11 cellular contexts compared by ENCODE assay signal in genomic region chr3:77319711-77320110, GRCh38.
DNase-seq lines count a peak whose midpoint lies in the region; ATAC-seq and TF ChIP-seq lines count a peak whose summit lies in the region.
"Had no signal": no experiment of that assay in that cellular context is flagged by ENCODE, and none has a peak within 500 bp of the region (broad histone marks: within the 10 kb centered on the region; RNA-seq: fewer than 3 reads in every experiment).

No MANE protein-coding gene starts in this region.

- H3K9me2 ChIP-seq in GM23338 (ENCODE audit: insufficient read depth): no peaks in the 10 kb centered on the region

- H3K4me1 ChIP-seq in GM23338 (ENCODE audit: insufficient read depth): no peaks in the 10 kb centered on the region
- H3K4me1 ChIP-seq in neural progenitor cell: no peaks in the 10 kb centered on the region

- H3K4me3 Mint-ChIP-seq in GM23338 (no peak overlapping the region), endothelial cell (ENCODE audit: unreplicated experiment) (no peak overlapping the region), neural progenitor cell (no peak overlapping the region)
- H3K4me3 Mint-ChIP-seq: activated CD4-positive, alpha-beta memory T cell treated with anti-CD3 and anti-CD28 coated beads, Interleukin-2, amount 10 ng/mL, durations not matched to agents 7 days and 5 days had no signal

- peaks cover 5% of the 10 kb centered on the region; the same call in 2 of the 3 replicates for H3K4me1 Mint-ChIP-seq in GM23338
- no peaks in the 10 kb centered on the region for H3K4me1 Mint-ChIP-seq in endothelial cell (ENCODE audit: unreplicated experiment)
- no peaks in the 10 kb centered on the region for H3K4me1 Mint-ChIP-seq in neural progenitor cell
- H3K4me1 Mint-ChIP-seq: activated CD4-positive, alpha-beta memory T cell treated with anti-CD3 and anti-CD28 coated beads, Interleukin-2, amount 10 ng/mL, durations not matched to agents 7 days and 5 days had no signal

- H3K27me3 Mint-ChIP-seq in GM23338 (ENCODE audit: insufficient read depth, low read depth, poor library complexity) (no peaks in the 10 kb centered on the region), endothelial cell (ENCODE audit: unreplicated experiment) (no peaks in the 10 kb centered on the region), neural progenitor cell (ENCODE audit: insufficient read depth, low read depth) (no peaks in the 10 kb centered on the region)
- H3K27me3 Mint-ChIP-seq: activated CD4-positive, alpha-beta memory T cell treated with anti-CD3 and anti-CD28 coated beads, Interleukin-2, amount 10 ng/mL, durations not matched to agents 7 days and 5 days had no signal

- H3K4me3 ChIP-seq in GM23338 (no peak overlapping the region), neural progenitor cell (no peak overlapping the region)

- H4K20me1 ChIP-seq in GM23338 (replicated peaks; ENCODE audit: insufficient read depth) (no peaks in the 10 kb centered on the region), neural progenitor cell (ENCODE audit: low read depth) (no peaks in the 10 kb centered on the region)

- no peaks in the 10 kb centered on the region for H3K9me3 ChIP-seq in neural progenitor cell (ENCODE audit: low read depth)

- H3F3A ChIP-seq in GM23338 (replicated peaks; ENCODE audit: low read depth) (no peaks in the 10 kb centered on the region), neural progenitor cell (ENCODE audit: low read depth) (peaks cover 25% of the 10 kb centered on the region)

- H3K9ac ChIP-seq in neural progenitor cell: no peak overlapping the region
- H3K9ac ChIP-seq: KMS-11 had no signal

- H3K27ac ChIP-seq in GM23338 (ENCODE audit: low read depth) (no peak overlapping the region), neural progenitor cell (no peak overlapping the region)
- H3K27ac ChIP-seq: KMS-11 had no signal

- H3K36me3 Mint-ChIP-seq in GM23338 (ENCODE audit: low read depth): no peaks in the 10 kb centered on the region
- H3K36me3 Mint-ChIP-seq in endothelial cell (ENCODE audit: low read depth, unreplicated experiment): no peaks in the 10 kb centered on the region
- H3K36me3 Mint-ChIP-seq in neural progenitor cell: peaks cover 2% of the 10 kb centered on the region

- peak; percentile 73 for DNase-seq in GM23338 (ENCODE audit: low spot score)
- peak; percentile 16 for DNase-seq in NCI-H524 treated with DMSO at 0.1 percent for 48 hours (lab: John Stamatoyannopoulos, UW)
- DNase-seq in endothelial cell (ENCODE audit: low spot score): peak; percentile 38
- peak; percentile 20 for DNase-seq in neural progenitor cell (ENCODE audit: low spot score)
- no peak for DNase-seq in HuH-7 (ENCODE audit: low spot score)
- DNase-seq in NCI-H128 (lab: John Stamatoyannopoulos, UW; ENCODE audit: unreplicated experiment): no peak
- DNase-seq: activated CD4-positive, alpha-beta memory T cell treated with anti-CD3 and anti-CD28 coated beads, Interleukin-2, amount 10 ng/mL, durations not matched to agents 7 days and 5 days; aorta; substantia nigra had no signal

- ATAC-seq in GM23338 (peak; percentile 61), HG03135 (IDR thresholded peaks at IDR 0.05; ENCODE audit: unreplicated experiment) (no peak)

- H2AFZ ChIP-seq in GM23338 (no peak overlapping the region), neural progenitor cell (replicated peaks) (no peak overlapping the region)

- H3K79me2 ChIP-seq in GM23338 (replicated peaks; ENCODE audit: insufficient read depth): no peaks in the 10 kb centered on the region
- no peaks in the 10 kb centered on the region for H3K79me2 ChIP-seq in neural progenitor cell (ENCODE audit: low read depth)

- no peaks in the 10 kb centered on the region for H3K27me3 ChIP-seq in GM23338 (ENCODE audit: insufficient read depth)
- no peaks in the 10 kb centered on the region for H3K27me3 ChIP-seq in neural progenitor cell

- H3K36me3 ChIP-seq in GM23338 (ENCODE audit: insufficient read depth) (no peaks in the 10 kb centered on the region), neural progenitor cell (no peaks in the 10 kb centered on the region)

- H3K27ac Mint-ChIP-seq in GM23338 (no peak overlapping the region), endothelial cell (ENCODE audit: unreplicated experiment) (no peak overlapping the region), neural progenitor cell (no peak overlapping the region)
- H3K27ac Mint-ChIP-seq: activated CD4-positive, alpha-beta memory T cell treated with anti-CD3 and anti-CD28 coated beads, Interleukin-2, amount 10 ng/mL, durations not matched to agents 7 days and 5 days had no signal

- no peaks in the 10 kb centered on the region for H3K9me3 Mint-ChIP-seq in GM23338
- no peaks in the 10 kb centered on the region for H3K9me3 Mint-ChIP-seq in endothelial cell (ENCODE audit: unreplicated experiment)
- H3K9me3 Mint-ChIP-seq in neural progenitor cell: no peaks in the 10 kb centered on the region

- peak; percentile 69 to 75 for TF ChIP-seq CTCF in GM23338 (conservative IDR thresholded peaks at IDR 0.05; ENCODE audit: low read depth in 2 of 2)
- no peak for TF ChIP-seq CTCF in endothelial cell (IDR thresholded peaks at IDR 0.05; ENCODE audit: unreplicated experiment)
- peak; percentile 55 for TF ChIP-seq CTCF in neural progenitor cell (IDR thresholded peaks at IDR 0.05)

- H3K4me2 ChIP-seq in GM23338: no peak overlapping the region
- H3K4me2 ChIP-seq in neural progenitor cell: no peak overlapping the region
- H3K4me2 ChIP-seq: KMS-11 had no signal

TF ChIP-seq in GM23338, 12 proteins besides CTCF, POLR2A, EP300 and RAD21:
- TF ChIP-seq ZNF331 (CRISPR knock-in tag; IDR thresholded peaks at IDR 0.05; ENCODE audit: low read depth): no peak

Comparison
In these comparisons a context has a peak if more than half of its experiments do, and no peak if none do; other contexts are left out.
1. DNase-seq: peak in GM23338 (single experiment), NCI-H524 treated with DMSO at 0.1 percent for 48 hours (single experiment), endothelial cell (single experiment) and neural progenitor cell (single experiment); none in HuH-7 (single experiment) and NCI-H128 (single experiment).